Comparison of ENCODE assay signal across 1 cellular context in the genomic region with DNA sequence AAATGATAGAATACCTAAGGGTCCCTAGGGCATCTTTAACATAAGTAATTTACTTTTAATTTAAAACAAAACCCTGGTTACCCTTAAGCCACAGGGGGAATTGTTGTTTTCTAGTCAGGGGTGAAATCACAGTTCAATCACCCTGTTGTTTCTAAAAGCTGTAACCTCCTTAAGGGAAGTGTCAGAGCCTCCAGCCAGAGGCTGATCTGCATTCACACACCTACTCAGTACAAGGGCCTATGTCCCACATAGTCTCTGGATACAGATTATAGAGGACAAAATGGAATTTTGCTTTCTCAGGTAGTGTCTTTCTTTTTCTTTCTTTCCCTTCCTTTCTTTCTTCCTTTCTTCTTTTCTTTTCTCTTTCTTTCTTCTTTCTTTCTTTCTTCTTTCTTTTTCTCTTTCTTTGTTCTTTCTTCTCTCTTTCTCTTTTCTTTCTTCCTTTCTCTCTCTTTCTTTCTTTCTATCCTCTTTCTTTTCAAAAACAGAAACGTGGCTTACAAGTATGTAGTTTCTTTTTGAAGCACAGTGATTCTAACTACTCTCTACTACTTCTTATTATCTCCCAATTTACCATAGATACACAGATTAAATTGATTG.
TF ChIP-seq lines count a peak whose summit lies in the region.

No MANE protein-coding gene starts in this region.

TF ChIP-seq in GM23338, 12 proteins besides CTCF, POLR2A, EP300 and RAD21 (continued from another document):
- no peak for TF ChIP-seq ETS1 (IDR thresholded peaks at IDR 0.05)
